In genomic region chr9:8706546-8706945, GRCh38 we compare ENCODE assay signal across 15 cellular contexts.
A peak's percentile ranks its signal among the peaks of the same experiment; 100 is the strongest.
DNase-seq lines count a peak whose midpoint lies in the region.
"Had no signal": no experiment of that assay in that cellular context is flagged by ENCODE, and none has a peak within 500 bp of the region (broad histone marks: within the 10 kb centered on the region; RNA-seq: fewer than 3 reads in every experiment).

No MANE protein-coding gene starts in this region.

- H3K4ac ChIP-seq in mesendoderm (ENCODE audit: low read depth, low read length) = no peak overlapping the region

- peak overlapping the region; percentile 6 for H3K56ac ChIP-seq in mesendoderm (ENCODE audit: low read length)

- no peak overlapping the region for H4K5ac ChIP-seq in mesendoderm (ENCODE audit: low read length)

- H2BK120ac ChIP-seq in mesendoderm (ENCODE audit: low read depth, low read length) = no peak overlapping the region

- H3K36me3 ChIP-seq in mesendoderm (ENCODE audit: control insufficient read depth, insufficient read depth, low read length) = no peaks in the 10 kb centered on the region
- H3K36me3 ChIP-seq: BE2C, HAP-1 had no signal

- H3K4me3 ChIP-seq in mesendoderm (ENCODE audit: low read length) = no peak overlapping the region
- H3K4me3 ChIP-seq: A549, HAP-1 had no signal

- H3K27me3 ChIP-seq in mesendoderm (ENCODE audit: insufficient read depth, low read length, poor library complexity) = no peaks in the 10 kb centered on the region
- H3K27me3 ChIP-seq: BE2C had no signal

- H4K8ac ChIP-seq in mesendoderm (ENCODE audit: low read depth, low read length) = no peak overlapping the region

- H3K4me1 ChIP-seq in mesendoderm (ENCODE audit: control insufficient read depth, low read depth, low read length) = no peaks in the 10 kb centered on the region
- H3K4me1 ChIP-seq: A549, BE2C, HAP-1 had no signal

- DNase-seq in NCI-H69 (lab: John Stamatoyannopoulos, UW) (peak; percentile 83), cerebellum (ENCODE audit: low spot score) (peak; percentile 24), mesendoderm (no peak), pons (ENCODE audit: low spot score) (peak; percentile 41), RKO (ENCODE audit: low spot score) (no peak), putamen (ENCODE audit: low spot score) (no peak), NCI-H1930 (lab: John Stamatoyannopoulos, UW) (no peak)
- no peak for DNase-seq in stimulated activated naive CD4-positive, alpha-beta T cell treated with Interleukin-2 at 50 U/mL for 16 hours (lab: John Stamatoyannopoulos, UW)
- DNase-seq: BE2C; CD4-positive, alpha-beta memory T cell; DMS79; HFFc6 had no signal

- H3K23ac ChIP-seq in mesendoderm (ENCODE audit: low read length) = no peak overlapping the region

- no peak overlapping the region for H3K4me2 ChIP-seq in mesendoderm (ENCODE audit: low read length)
- H3K4me2 ChIP-seq: A549 had no signal

- H3K9ac ChIP-seq in mesendoderm (ENCODE audit: low read length) = no peak overlapping the region

- no peak overlapping the region for H3K18ac ChIP-seq in mesendoderm (ENCODE audit: low read length)

- H2BK5ac ChIP-seq in mesendoderm (ENCODE audit: low read length) = no peak overlapping the region

- no peaks in the 10 kb centered on the region for H3K79me2 ChIP-seq in mesendoderm (ENCODE audit: control insufficient read depth, insufficient read depth, low read length)

- no peak overlapping the region for H2BK15ac ChIP-seq in mesendoderm (replicated peaks; ENCODE audit: low read depth)

- no peak overlapping the region for H3K27ac ChIP-seq in mesendoderm (ENCODE audit: low read depth, low read length)
- H3K27ac ChIP-seq: A549, C4-2B had no signal

- no CpG with 5 or more reads among the region's 7 CpGs for WGBS in mesendoderm (ENCODE audit: extremely low coverage, insufficient coverage, low lambda C conversion rate)

- H3K79me1 ChIP-seq in mesendoderm (ENCODE audit: low read length) = peaks cover 3% of the 10 kb centered on the region

- no peak overlapping the region for H2AK5ac ChIP-seq in mesendoderm (ENCODE audit: low read length)

Comparison
In these comparisons a context has a peak if more than half of its experiments do, and no peak if none do; other contexts are left out.
1. DNase-seq: peak in NCI-H69 (single experiment), cerebellum (single experiment) and pons (single experiment); none in mesendoderm (single experiment), stimulated activated naive CD4-positive, alpha-beta T cell treated with Interleukin-2 at 50 U/mL for 16 hours (single experiment), RKO (single experiment), putamen (single experiment) and NCI-H1930 (0 of 2).